Comparison of ENCODE assay signal across 29 cellular contexts in the genomic region with DNA sequence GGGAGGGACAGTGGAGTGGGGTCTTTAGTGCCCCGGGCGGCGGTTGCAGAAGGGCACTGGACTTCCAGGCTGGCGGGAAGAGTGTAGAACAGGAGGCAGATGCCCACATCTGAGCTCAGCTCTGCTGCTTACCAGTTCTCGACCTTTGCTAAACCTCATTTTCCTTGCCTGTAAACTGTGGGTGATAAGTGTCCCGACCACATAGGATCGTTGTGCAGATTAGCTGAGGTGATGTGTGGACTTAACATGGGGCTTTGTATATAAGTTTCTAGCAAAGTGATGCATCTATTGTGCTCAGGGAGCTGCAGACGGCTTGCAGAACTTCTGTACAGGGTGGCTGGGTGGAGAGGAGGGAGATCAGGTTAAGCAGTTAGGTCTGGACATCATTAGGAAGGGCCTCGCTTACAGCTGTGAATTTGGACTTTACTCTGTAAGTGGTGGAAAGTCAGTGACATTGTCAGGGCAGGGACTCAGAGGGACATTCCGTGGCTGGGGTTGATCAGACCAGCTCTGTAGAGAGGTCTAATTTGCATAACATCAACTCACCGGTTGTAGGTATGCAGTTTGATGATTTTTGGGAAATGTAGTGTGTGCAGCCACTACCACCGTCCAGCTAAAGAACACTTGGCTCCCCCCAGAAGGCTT.
DNase-seq lines count a peak whose midpoint lies in the region; ATAC-seq, FAIRE-seq and TF ChIP-seq lines count a peak whose summit lies in the region.
"Had no signal": no experiment of that assay in that cellular context is flagged by ENCODE, and none has a peak within 500 bp of the region (broad histone marks: within the 10 kb centered on the region; RNA-seq: fewer than 3 reads in every experiment).

No MANE protein-coding gene starts in this region.

- no peaks in the 10 kb centered on the region for H3K9me3 ChIP-seq in HepG2 (ENCODE audit: low read length)
- no peaks in the 10 kb centered on the region for H3K9me3 ChIP-seq in spleen
- H3K9me3 ChIP-seq: MG63 had no signal

- no peaks in the 10 kb centered on the region for H3K79me2 ChIP-seq in HepG2 (ENCODE audit: insufficient read depth, low read length)

- no peak for FAIRE-seq in HepG2 (lab: Jason Lieb, UNC)
- FAIRE-seq: D721Med, GM19239 had no signal

- 83% methylated on average over 12 of the region's 12 CpGs for WGBS in HepG2 (ENCODE audit: low lambda C conversion rate)
- WGBS in spleen, 5 donors: 74 to 85% (median 80%) methylated on average over 12 of the region's 12 CpGs

- TF ChIP-seq CTCF in HepG2 (CRISPR knock-in tag; IDR thresholded peaks at IDR 0.05): no peak
- no peak for TF ChIP-seq CTCF in spleen (IDR thresholded peaks at IDR 0.05 in 8 of 11, conservative IDR thresholded peaks at IDR 0.05 in 3 of 11)

- no peak for TF ChIP-seq RAD21 in HepG2 (CRISPR knock-in tag; IDR thresholded peaks at IDR 0.05)

- H4K20me1 ChIP-seq in HepG2 (ENCODE audit: insufficient read depth, low read length): peaks cover 5% of the 10 kb centered on the region; the same call in 1 of the 2 replicates

- peak overlapping the region; percentile 8 to 35 for H3K27ac Mint-ChIP-seq in T-cell
- H3K27ac Mint-ChIP-seq in activated naive CD8-positive, alpha-beta T cell treated with anti-CD3 and anti-CD28 coated beads for 36 hours: peak overlapping the region; percentile 54
- H3K27ac Mint-ChIP-seq: activated B cell treated with CpG ODN at 0.5 μM for 24 hours; activated CD4-positive, alpha-beta memory T cell treated with anti-CD3 and anti-CD28 coated beads for 36 hours; memory B cell; stimulated activated naive B cell treated with anti-CD40 and anti-IgM and Interleukin-4, amounts not matched to agents 10 μg/mL and 1 μg/mL and 100 μg/mL, for 72 hours had no signal

- H3K4me1 Mint-ChIP-seq in T-cell: peaks cover 11 to 35% (median 22%) of the 10 kb centered on the region in 3 donors
- peaks cover 49% of the 10 kb centered on the region for H3K4me1 Mint-ChIP-seq in activated naive CD8-positive, alpha-beta T cell treated with anti-CD3 and anti-CD28 coated beads for 36 hours

- H3K9me3 Mint-ChIP-seq in T-cell: no peaks in the 10 kb centered on the region
- no peaks in the 10 kb centered on the region for H3K9me3 Mint-ChIP-seq in activated naive CD8-positive, alpha-beta T cell treated with anti-CD3 and anti-CD28 coated beads for 36 hours
- H3K9me3 Mint-ChIP-seq: activated B cell treated with CpG ODN at 0.5 μM for 24 hours; activated CD4-positive, alpha-beta memory T cell treated with anti-CD3 and anti-CD28 coated beads for 36 hours; memory B cell; stimulated activated naive B cell treated with anti-CD40 and anti-IgM and Interleukin-4, amounts not matched to agents 10 μg/mL and 1 μg/mL and 100 μg/mL, for 72 hours had no signal

- ATAC-seq in T-cell (replicated peaks in 1 of 4): peak in 3 of 4 experiments; percentile 19 to 60 (median 60)
- ATAC-seq in HepG2: peak; percentile 66
- ATAC-seq in GM19328 (IDR thresholded peaks at IDR 0.05; ENCODE audit: unreplicated experiment): no peak
- ATAC-seq: stimulated activated naive B cell treated with anti-CD40 and anti-IgM and Interleukin-4, amounts not matched to agents 10 μg/mL and 1 μg/mL and 100 μg/mL, for 72 hours had no signal

- POLR2A ChIA-PET in T-cell (lab: Charles Lee) (interaction anchor here in 1 of 2 donors (0.6 kb wide), 1 partner anchor 12 kb away, joined by 5 read pairs; no protein-coding TSS in a partner anchor), HepG2 (lab: Yijun Ruan, JAX) (no interaction called here)

- in situ Hi-C loops in HepG2 (cut with HindIII; ENCODE audit: extremely low pct_ligation_motif_present, low pct_unique_long_range_greater_than_20kb): no loop called here

- no peaks in the 10 kb centered on the region for H3K27me3 Mint-ChIP-seq in T-cell
- H3K27me3 Mint-ChIP-seq in activated naive CD8-positive, alpha-beta T cell treated with anti-CD3 and anti-CD28 coated beads for 36 hours: no peaks in the 10 kb centered on the region
- H3K27me3 Mint-ChIP-seq: activated B cell treated with CpG ODN at 0.5 μM for 24 hours; activated CD4-positive, alpha-beta memory T cell treated with anti-CD3 and anti-CD28 coated beads for 36 hours; stimulated activated naive B cell treated with anti-CD40 and anti-IgM and Interleukin-4, amounts not matched to agents 10 μg/mL and 1 μg/mL and 100 μg/mL, for 72 hours had no signal

- intact Hi-C loops in HepG2 (cut with micrococcal nuclease; ENCODE audit: unreplicated experiment): no loop called here
- intact Hi-C loops in spleen (cut with DNase I; ENCODE audit: low total_unique reads): no loop called here

- CTCF ChIA-PET in T-cell (lab: Charles Lee): interaction anchor here (0.6 to 1.6 kb wide), 13 partner anchors 11 to 336 kb away, joined by 3 to 11 read pairs (median 4); a partner anchor contains a TSS
- CTCF ChIA-PET in HepG2 (lab: Yijun Ruan, JAX; ENCODE audit: low intra/inter-chr PET ratio, low total read pairs): no interaction called here

- no peak overlapping the region for H3K9ac ChIP-seq in HepG2 (ENCODE audit: insufficient read depth, low read depth, low read length)

- no peak overlapping the region for H3K4me2 ChIP-seq in HepG2 (ENCODE audit: low read depth, low read length)

- H3K36me3 Mint-ChIP-seq in T-cell: no peaks in the 10 kb centered on the region
- peaks cover 7% of the 10 kb centered on the region for H3K36me3 Mint-ChIP-seq in activated naive CD8-positive, alpha-beta T cell treated with anti-CD3 and anti-CD28 coated beads for 36 hours
- H3K36me3 Mint-ChIP-seq: activated CD4-positive, alpha-beta memory T cell treated with anti-CD3 and anti-CD28 coated beads for 36 hours; CD14-positive monocyte had no signal

- H3K27me3 ChIP-seq in HepG2 (ENCODE audit: control insufficient read depth in 1 of 2, insufficient read depth in 2 of 2, low read length in 2 of 2): no peaks in the 10 kb centered on the region
- H3K27me3 ChIP-seq in spleen (replicated peaks in 1 of 7): no peaks in the 10 kb centered on the region
- H3K27me3 ChIP-seq: dorsolateral prefrontal cortex, MG63 had no signal

- TF ChIP-seq POLR2A in HepG2 (IDR thresholded peaks at IDR 0.05; ENCODE audit: insufficient read depth in 1 of 2, low read depth in 2 of 2, low read length in 2 of 2) (no peak), spleen (IDR thresholded peaks at IDR 0.05) (no peak)

- TF ChIP-seq EP300 in HepG2 (IDR thresholded peaks at IDR 0.05; ENCODE audit: low read depth in 2 of 2, low read length in 2 of 2): no peak
- TF ChIP-seq EP300 in HepG2 (CRISPR knock-in tag; IDR thresholded peaks at IDR 0.05; ENCODE audit: borderline replicate concordance): no peak

- no peak overlapping the region for H2AFZ ChIP-seq in HepG2 (ENCODE audit: low read length)

- H3K27ac ChIP-seq in HepG2 (ENCODE audit: extremely low read length, insufficient read depth, low read length) (no peak overlapping the region), spleen (peak overlapping the region in 7 of 8 donors; percentile 72 to 85 (median 77))
- H3K27ac ChIP-seq: dorsolateral prefrontal cortex had no signal

- H3K4me3 ChIP-seq in HepG2 (replicated peaks in 1 of 3; ENCODE audit: insufficient read depth in 1 of 3, low read depth in 2 of 3, low read length in 3 of 3) (no peak overlapping the region), spleen (peak overlapping the region in 1 of 8 donors; percentile 26)
- H3K4me3 ChIP-seq: dorsolateral prefrontal cortex, MG63 had no signal

- H3K4me1 ChIP-seq in HepG2 (ENCODE audit: insufficient read depth, low read length): peaks cover 11% of the 10 kb centered on the region
- peaks cover 4 to 97% (median 62%) of the 10 kb centered on the region in 6 donors for H3K4me1 ChIP-seq in spleen

- H3K36me3 ChIP-seq in HepG2 (replicated peaks in 1 of 2; ENCODE audit: control insufficient read depth in 1 of 2, insufficient read depth in 2 of 2, low read length in 2 of 2) (peaks cover 2 to 4% of the 10 kb centered on the region in 2 experiments; a peak in 3 of 5 replicates), spleen (peaks cover 0 to 6% (median 0%) of the 10 kb centered on the region in 6 donors)
- H3K36me3 ChIP-seq: MG63 had no signal

- peak in 1 of 34 experiments; percentile 27 for DNase-seq in T-cell
- no peak for DNase-seq in activated naive CD8-positive, alpha-beta T cell treated with anti-CD3 and anti-CD28 coated beads for 36 hours
- no peak for DNase-seq in HepG2 (ENCODE audit: low spot score)
- DNase-seq in spleen: no peak
- no peak for DNase-seq in NCI-H2081 treated with DMSO at 0.1 percent for 48 hours (lab: John Stamatoyannopoulos, UW)
- no peak for DNase-seq in A172 (ENCODE audit: low spot score)
- DNase-seq: activated B cell treated with CpG ODN at 0.5 μM for 24 hours; activated CD4-positive, alpha-beta memory T cell treated with anti-CD3 and anti-CD28 coated beads for 36 hours; activated naive CD4-positive, alpha-beta T cell treated with anti-CD3 and anti-CD28 coated beads, Interleukin-2, amount 50 U/mL, for 16 hours; activated T-cell treated with anti-CD3 and anti-CD28 coated beads, Interleukin-2, amount 50 U/mL, for 1 hour; cerebellar nuclear complex; dorsolateral prefrontal cortex; glutamatergic neuron; kidney glomerular epithelial cell; MG63; NCI-H2029 treated with DMSO at 0.1 percent for 48 hours; NCI-H345; NCI-H774; occipital lobe; retina; Right ventricle myocardium superior; stimulated activated CD4-positive, alpha-beta T cell treated with anti-CD3 and anti-CD28 coated beads, Interleukin-4, amount 100 ng/mL, for 1 hour; stimulated activated naive B cell treated with anti-CD40 and anti-IgM and Interleukin-4, amounts not matched to agents 10 μg/mL and 1 μg/mL and 100 μg/mL, for 72 hours; T1000 had no signal

- H3K4me3 Mint-ChIP-seq in T-cell: no peak overlapping the region
- no peak overlapping the region for H3K4me3 Mint-ChIP-seq in activated naive CD8-positive, alpha-beta T cell treated with anti-CD3 and anti-CD28 coated beads for 36 hours
- H3K4me3 Mint-ChIP-seq: activated B cell treated with CpG ODN at 0.5 μM for 24 hours; activated CD4-positive, alpha-beta memory T cell treated with anti-CD3 and anti-CD28 coated beads for 36 hours; CD14-positive monocyte; memory B cell; stimulated activated naive B cell treated with anti-CD40 and anti-IgM and Interleukin-4, amounts not matched to agents 10 μg/mL and 1 μg/mL and 100 μg/mL, for 72 hours had no signal

- BruUV-seq in HepG2 (replicated peaks; lab: Mats Ljungman, UMichigan): no TSS peak

TF ChIP-seq in HepG2, 621 proteins besides CTCF, POLR2A, EP300 and RAD21:
- TF ChIP-seq HNF4A (CRISPR knock-in tag; IDR thresholded peaks at IDR 0.05) (peak; percentile 23; the same call in 1 of the 2 replicates), MTF1 (CRISPR knock-in tag; IDR thresholded peaks at IDR 0.05) (no peak)
- TF ChIP-seq, protein P1, sequence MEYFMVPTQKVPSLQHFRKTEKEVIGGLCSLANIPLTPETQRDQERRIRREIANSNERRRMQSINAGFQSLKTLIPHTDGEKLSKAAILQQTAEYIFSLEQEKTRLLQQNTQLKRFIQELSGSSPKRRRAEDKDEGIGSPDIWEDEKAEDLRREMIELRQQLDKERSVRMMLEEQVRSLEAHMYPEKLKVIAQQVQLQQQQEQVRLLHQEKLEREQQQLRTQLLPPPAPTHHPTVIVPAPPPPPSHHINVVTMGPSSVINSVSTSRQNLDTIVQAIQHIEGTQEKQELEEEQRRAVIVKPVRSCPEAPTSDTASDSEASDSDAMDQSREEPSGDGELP (IDR thresholded peaks at IDR 0.05; ENCODE audit: borderline replicate concordance, low read depth): peak; percentile 14; the same call in 1 of the 2 replicates
